8 cellular contexts compared by ENCODE assay signal in genomic region chr6:137571854-137572253, GRCh38.
DNase-seq lines count a peak whose midpoint lies in the region; ATAC-seq and TF ChIP-seq lines count a peak whose summit lies in the region.

No MANE protein-coding gene starts in this region.

- DNase-seq in Daoy (ENCODE audit: low read depth) = peak; percentile 39
- peak; percentile 2 for DNase-seq in HFF-Myc (ENCODE audit: extremely low read depth, low read depth)
- peak; percentile 41 for DNase-seq in RPMI8226
- peak; percentile 61 for DNase-seq in activated naive CD4-positive, alpha-beta T cell treated with anti-CD3 and anti-CD28 coated beads, Interleukin-2, amount 50 U/mL, for 16 hours
- DNase-seq in left kidney (ENCODE audit: low read depth, low spot score) = peak; percentile 48
- DNase-seq in stimulated activated naive B cell treated with anti-CD40 and anti-IgM and Interleukin-4, amounts not matched to agents 10 μg/mL and 1 μg/mL and 100 μg/mL, for 72 hours = no peak

- H3K27ac Mint-ChIP-seq in stimulated activated naive B cell treated with anti-CD40 and anti-IgM and Interleukin-4, amounts not matched to agents 10 μg/mL and 1 μg/mL and 100 μg/mL, for 72 hours = no peak overlapping the region

- peaks cover 40 to 51% of the 10 kb centered on the region in 2 donors for H3K27me3 Mint-ChIP-seq in stimulated activated naive B cell treated with anti-CD40 and anti-IgM and Interleukin-4, amounts not matched to agents 10 μg/mL and 1 μg/mL and 100 μg/mL, for 72 hours

- H3K36me3 Mint-ChIP-seq in stimulated activated naive B cell treated with anti-CD40 and anti-IgM and Interleukin-4, amounts not matched to agents 10 μg/mL and 1 μg/mL and 100 μg/mL, for 72 hours = no peaks in the 10 kb centered on the region

- H3K4me3 ChIP-seq in HFF-Myc (replicated peaks; ENCODE audit: low read depth, low read length) = no peak overlapping the region

- H3K4me1 Mint-ChIP-seq in stimulated activated naive B cell treated with anti-CD40 and anti-IgM and Interleukin-4, amounts not matched to agents 10 μg/mL and 1 μg/mL and 100 μg/mL, for 72 hours = no peaks in the 10 kb centered on the region

- H3K4me3 Mint-ChIP-seq in stimulated activated naive B cell treated with anti-CD40 and anti-IgM and Interleukin-4, amounts not matched to agents 10 μg/mL and 1 μg/mL and 100 μg/mL, for 72 hours = no peak overlapping the region

- H3K9me3 Mint-ChIP-seq in stimulated activated naive B cell treated with anti-CD40 and anti-IgM and Interleukin-4, amounts not matched to agents 10 μg/mL and 1 μg/mL and 100 μg/mL, for 72 hours = no peaks in the 10 kb centered on the region

- peak; percentile 69 for TF ChIP-seq CTCF in HFF-Myc (IDR thresholded peaks at IDR 0.05; ENCODE audit: low read depth, low read length, missing control alignments)

- ATAC-seq in stimulated activated naive B cell treated with anti-CD40 and anti-IgM and Interleukin-4, amounts not matched to agents 10 μg/mL and 1 μg/mL and 100 μg/mL, for 72 hours (replicated peaks) = peak; percentile 71 to 77
- no peak for ATAC-seq in esophagus mucosa
- no peak for ATAC-seq in GM19023 (IDR thresholded peaks at IDR 0.05; ENCODE audit: unreplicated experiment)

Comparison
In these comparisons a context has a peak if more than half of its experiments do, and no peak if none do; other contexts are left out.
1. ATAC-seq: peak in stimulated activated naive B cell treated with anti-CD40 and anti-IgM and Interleukin-4, amounts not matched to agents 10 μg/mL and 1 μg/mL and 100 μg/mL, for 72 hours (2 of 2); none in esophagus mucosa (single experiment) and GM19023 (single experiment).